In the genomic region with DNA sequence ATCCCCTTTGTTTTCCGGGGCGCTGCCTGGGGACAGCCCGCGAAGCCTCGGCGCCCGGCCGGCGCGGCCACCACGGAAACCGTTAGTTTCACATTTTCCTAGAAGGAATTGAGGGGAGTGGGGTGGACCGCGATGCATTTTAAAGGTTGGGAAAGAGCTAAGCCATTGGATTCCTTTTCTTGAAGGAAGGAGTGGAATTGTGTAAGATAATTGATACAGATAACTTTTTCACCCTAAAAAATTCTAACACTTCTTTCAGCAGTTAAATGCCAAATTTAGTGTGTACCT, we compare ENCODE assay signal across 8 cellular contexts.
A peak's percentile ranks its signal among the peaks of the same experiment; 100 is the strongest.
DNase-seq lines count a peak whose midpoint lies in the region; ATAC-seq, FAIRE-seq and TF ChIP-seq lines count a peak whose summit lies in the region.

No MANE protein-coding gene starts in this region.

- POLR2A ChIA-PET in K562 (lab: Yijun Ruan, JAX): interaction anchor here (0.6 to 2.5 kb wide), 10 partner anchors 8 to 1206 kb away, joined by 3 to 9 read pairs (median 4); no protein-coding TSS in a partner anchor

- H3K36me3 ChIP-seq in K562 (ENCODE audit: control insufficient read depth, insufficient read depth, low read length): peaks cover 2% of the 10 kb centered on the region; the same call in 1 of the 3 replicates
- peaks cover 0 to under 1% of the 10 kb centered on the region in 2 donors for H3K36me3 ChIP-seq in lung (ENCODE audit: control insufficient read depth in 2 of 2, insufficient read depth in 2 of 2, low read length in 2 of 2)

- H3K27me3 Mint-ChIP-seq in activated T-cell treated with anti-CD3 and anti-CD28 coated beads, Interleukin-2, amount 50 U/mL, for 72 hours (ENCODE audit: low read depth): no peaks in the 10 kb centered on the region
- no peaks in the 10 kb centered on the region for H3K27me3 Mint-ChIP-seq in type B pancreatic cell

- DNase-seq in activated T-cell treated with anti-CD3 and anti-CD28 coated beads, Interleukin-2, amount 50 U/mL, for 72 hours: no peak
- no peak for DNase-seq in activated T-cell treated with anti-CD3 and anti-CD28 coated beads, Interleukin-2, amount 50 U/mL, for 48 hours
- DNase-seq in K562 (ENCODE audit: extremely low read depth in 1 of 4, low spot score in 3 of 4) (no peak), lung (ENCODE audit: low spot score) (no peak), type B pancreatic cell (ENCODE audit: extremely low spot score, unreplicated experiment) (no peak), SIG-M5 treated with dmso at 0.1 percent for 504 hours (lab: John Stamatoyannopoulos, UW; ENCODE audit: unreplicated experiment) (no peak), SHP77 (lab: John Stamatoyannopoulos, UW) (no peak)

- H3K27me3 ChIP-seq in K562 (ENCODE audit: control insufficient read depth in 2 of 2, insufficient read depth in 2 of 2, low read length in 2 of 2) (no peaks in the 10 kb centered on the region), lung (ENCODE audit: control insufficient read depth, insufficient read depth) (no peaks in the 10 kb centered on the region)

- no peak for TF ChIP-seq POLR2A in K562 (conservative IDR thresholded peaks at IDR 0.05)

- intact Hi-C loops in K562 (cut with micrococcal nuclease): loop anchor here (2.0 to 10.0 kb wide), 2 partner anchors 137 to 339 kb away; partner anchors contain the start of genes MON2 and USP15

- BruUV-seq in K562 (replicated peaks; lab: Mats Ljungman, UMichigan): no TSS peak

- H3K27ac Mint-ChIP-seq in activated T-cell treated with anti-CD3 and anti-CD28 coated beads, Interleukin-2, amount 50 U/mL, for 72 hours: peak overlapping the region; percentile 96
- peak overlapping the region; percentile 88 for H3K27ac Mint-ChIP-seq in type B pancreatic cell

- TF ChIP-seq CTCF in K562 (IDR thresholded peaks at IDR 0.05 in 2 of 3, conservative IDR thresholded peaks at IDR 0.05 in 1 of 3; ENCODE audit: insufficient read depth in 2 of 3, low read depth in 1 of 3, low read length in 3 of 3) (no peak), lung (IDR thresholded peaks at IDR 0.05; ENCODE audit: control extremely low read depth, extremely low read depth) (no peak), type B pancreatic cell (conservative IDR thresholded peaks at IDR 0.05) (no peak)

- H3K4me1 ChIP-seq in K562 (replicated peaks in 1 of 2; ENCODE audit: control insufficient read depth in 2 of 2, insufficient read depth in 2 of 2, low read length in 2 of 2) (peaks cover 17% of the 10 kb centered on the region in 2 experiments; a peak in 4 of 5 replicates), lung (ENCODE audit: control insufficient read depth in 2 of 2, insufficient read depth in 2 of 2, low read length in 2 of 2) (peaks cover 0 to 8% of the 10 kb centered on the region in 2 donors)

- 0% methylated on average over 14 of the region's 14 CpGs for WGBS in K562 (ENCODE audit: insufficient coverage, low coverage, missing lambda C conversion rate)
- 0% methylated on average over 14 of the region's 14 CpGs for WGBS in lung, 2 donors

- in situ Hi-C loops in K562 (cut with MboI): no loop called here

- H2AFZ ChIP-seq in K562 (ENCODE audit: low read depth, low read length): peak overlapping the region; percentile 98

- ATAC-seq in activated T-cell treated with anti-CD3 and anti-CD28 coated beads, Interleukin-2, amount 50 U/mL, for 72 hours (replicated peaks in 1 of 2): no peak
- ATAC-seq in K562: no peak
- ATAC-seq in lung (ENCODE audit: insufficient read depth, low FRiP score): no peak
- ATAC-seq in HG02610 (IDR thresholded peaks at IDR 0.05; ENCODE audit: unreplicated experiment): no peak

- H3K36me3 Mint-ChIP-seq in activated T-cell treated with anti-CD3 and anti-CD28 coated beads, Interleukin-2, amount 50 U/mL, for 72 hours (ENCODE audit: insufficient read depth in 2 of 2): peaks cover 0 to 3% of the 10 kb centered on the region in 2 donors
- peaks cover 7% of the 10 kb centered on the region for H3K36me3 Mint-ChIP-seq in type B pancreatic cell

- H3K4me3 ChIP-seq in K562 (peak overlapping the region; percentile 73), lung (peak overlapping the region; percentile 85)

- peak overlapping the region; percentile 86 for H3K4me2 ChIP-seq in K562 (ENCODE audit: insufficient read depth, low read length)

- no peaks in the 10 kb centered on the region for H3K9me1 ChIP-seq in K562 (ENCODE audit: control insufficient read depth, insufficient read depth, low read length)

- peaks cover 47% of the 10 kb centered on the region for H3K4me1 Mint-ChIP-seq in activated T-cell treated with anti-CD3 and anti-CD28 coated beads, Interleukin-2, amount 50 U/mL, for 72 hours (ENCODE audit: low read depth)
- H3K4me1 Mint-ChIP-seq in type B pancreatic cell (ENCODE audit: unreplicated experiment): peaks cover 25% of the 10 kb centered on the region

- no peaks in the 10 kb centered on the region for H4K20me1 ChIP-seq in K562 (replicated peaks; ENCODE audit: control insufficient read depth, insufficient read depth, low read length)

- TF ChIP-seq RAD21 in K562 (CRISPR knock-in tag; conservative IDR thresholded peaks at IDR 0.05 in 1 of 2, IDR thresholded peaks at IDR 0.05 in 1 of 2): no peak

- H3K9me3 ChIP-seq in K562 (replicated peaks; ENCODE audit: control insufficient read depth, insufficient read depth, low read depth, low read length) (no peaks in the 10 kb centered on the region), lung (ENCODE audit: control insufficient read depth in 2 of 2, insufficient read depth in 1 of 2, low read length in 1 of 2) (no peaks in the 10 kb centered on the region)

- FAIRE-seq in K562 (lab: Jason Lieb, UNC): no peak

- TF ChIP-seq EP300 in K562 (IDR thresholded peaks at IDR 0.05; ENCODE audit: low read length): no peak

- peak overlapping the region; percentile 82 to 94 for H3K4me3 Mint-ChIP-seq in activated T-cell treated with anti-CD3 and anti-CD28 coated beads, Interleukin-2, amount 50 U/mL, for 72 hours
- peak overlapping the region; percentile 92 for H3K4me3 Mint-ChIP-seq in type B pancreatic cell

- H3K9me3 Mint-ChIP-seq in activated T-cell treated with anti-CD3 and anti-CD28 coated beads, Interleukin-2, amount 50 U/mL, for 72 hours: no peaks in the 10 kb centered on the region
- H3K9me3 Mint-ChIP-seq in type B pancreatic cell: no peaks in the 10 kb centered on the region

- H3K9ac ChIP-seq in K562 (ENCODE audit: insufficient read depth in 1 of 2, low read depth in 2 of 2, low read length in 2 of 2): peak overlapping the region; percentile 98

- H3K27ac ChIP-seq in K562 (ENCODE audit: extremely low read depth, low read depth, low read length) (peak overlapping the region; percentile 100), lung (ENCODE audit: low read depth in 1 of 2, low read length in 1 of 2) (peak overlapping the region; percentile 95 to 100)

- CTCF ChIA-PET in K562 (lab: Yijun Ruan, JAX; ENCODE audit: low intra/inter-chr PET ratio): no interaction called here

- peaks cover 33% of the 10 kb centered on the region for H3K79me2 ChIP-seq in K562 (ENCODE audit: control insufficient read depth, insufficient read depth, low read length)

TF ChIP-seq in K562, 482 proteins besides CTCF, POLR2A, EP300 and RAD21:
- TF ChIP-seq GTF2A2 (tag; IDR thresholded peaks at IDR 0.05) (no peak), HMGN3 (IDR thresholded peaks at IDR 0.05; ENCODE audit: borderline replicate concordance, extremely low read depth, insufficient read length, low read depth, low read length) (peak; percentile 49), CREB1 (IDR thresholded peaks at IDR 0.05) (no peak), CREB1 (CRISPR knock-in tag; IDR thresholded peaks at IDR 0.05) (0 out of 2 replicates have a peak, but pooled peaks have one; percentile 4), CHD1 (IDR thresholded peaks at IDR 0.05; ENCODE audit: low read length) (peak; percentile 19)
